In the genomic region with DNA sequence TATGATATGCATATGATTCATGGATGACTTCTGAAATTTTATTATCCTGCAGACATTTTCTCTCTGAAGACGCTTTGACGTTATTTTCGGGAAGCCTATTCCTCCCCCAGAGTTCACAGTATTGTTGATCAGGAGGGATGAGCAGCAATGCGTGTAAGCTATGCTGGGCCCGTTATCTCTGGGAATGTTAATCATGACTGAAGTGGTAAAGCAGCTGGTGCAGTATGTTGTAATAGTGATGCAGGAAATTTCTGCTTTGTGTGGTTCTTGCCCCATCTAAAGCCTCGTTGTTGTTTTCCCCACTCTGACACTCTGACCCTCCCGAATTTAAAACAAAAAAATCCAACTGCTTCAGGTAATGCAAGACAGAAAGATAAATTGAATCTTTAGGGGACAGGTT, we compare ENCODE assay signal across 18 cellular contexts.
DNase-seq lines count a peak whose midpoint lies in the region; TF ChIP-seq lines count a peak whose summit lies in the region.
"Had no signal": no experiment of that assay in that cellular context is flagged by ENCODE, and none has a peak within 500 bp of the region (broad histone marks: within the 10 kb centered on the region; RNA-seq: fewer than 3 reads in every experiment).

No MANE protein-coding gene starts in this region.

- H3K36me3 ChIP-seq in sigmoid colon = no peaks in the 10 kb centered on the region
- H3K36me3 ChIP-seq: MG63 had no signal

- intact Hi-C loops in sigmoid colon (cut with DNase I) = no loop called here

- TF ChIP-seq EP300 in sigmoid colon (IDR thresholded peaks at IDR 0.05) = no peak

- no peaks in the 10 kb centered on the region for H3K27me3 ChIP-seq in sigmoid colon
- H3K27me3 ChIP-seq: MG63 had no signal

- no peak overlapping the region for H3K4me3 ChIP-seq in sigmoid colon
- H3K4me3 ChIP-seq: MG63, SK-N-MC had no signal

- no peak overlapping the region for H3K27ac ChIP-seq in sigmoid colon
- no peak overlapping the region for H3K27ac ChIP-seq in substantia nigra (ENCODE audit: low read depth, low read length, poor library complexity, severe bottlenecking)
- H3K27ac ChIP-seq: SK-N-MC had no signal

- no peaks in the 10 kb centered on the region for H3K4me1 ChIP-seq in sigmoid colon

- no peak for TF ChIP-seq POLR2A in sigmoid colon (IDR thresholded peaks at IDR 0.05)

- DNase-seq in NCI-H226 (peak; percentile 91), amniotic epithelial cell (ENCODE audit: low read depth) (peak; percentile 98), kidney glomerular epithelial cell (lab: John Stamatoyannopoulos, UW) (peak; percentile 78), renal cortical epithelial cell (ENCODE audit: low read depth) (peak; percentile 57), sigmoid colon (no peak), NCI-H2029 (lab: John Stamatoyannopoulos, UW) (no peak), substantia nigra (lab: John Stamatoyannopoulos, UW) (no peak)
- DNase-seq: CD4-positive, CD25-positive, alpha-beta regulatory T cell; HCEC 1CT; IMR-90; Karpas-422; MG63; NCI-H1092 treated with DMSO at 0.1 percent for 48 hours; NCI-H2107; NCI-H2227 treated with DMSO at 0.1 percent for 48 hours; NCI-H526 treated with DMSO at 0.1 percent for 48 hours; PC-3 had no signal

- TF ChIP-seq CTCF in sigmoid colon (IDR thresholded peaks at IDR 0.05) = no peak

- no peaks in the 10 kb centered on the region for H3K9me3 ChIP-seq in sigmoid colon
- H3K9me3 ChIP-seq: MG63 had no signal

- 78 to 81% methylated on average over 7 of the region's 7 CpGs for WGBS in sigmoid colon, 2 donors

Comparison
In these comparisons a context has a peak if more than half of its experiments do, and no peak if none do; other contexts are left out.
1. DNase-seq: peak in NCI-H226 (single experiment), amniotic epithelial cell (single experiment), kidney glomerular epithelial cell (single experiment) and renal cortical epithelial cell (single experiment); none in sigmoid colon (single experiment), NCI-H2029 (single experiment) and substantia nigra (0 of 49).